In the genomic region with DNA sequence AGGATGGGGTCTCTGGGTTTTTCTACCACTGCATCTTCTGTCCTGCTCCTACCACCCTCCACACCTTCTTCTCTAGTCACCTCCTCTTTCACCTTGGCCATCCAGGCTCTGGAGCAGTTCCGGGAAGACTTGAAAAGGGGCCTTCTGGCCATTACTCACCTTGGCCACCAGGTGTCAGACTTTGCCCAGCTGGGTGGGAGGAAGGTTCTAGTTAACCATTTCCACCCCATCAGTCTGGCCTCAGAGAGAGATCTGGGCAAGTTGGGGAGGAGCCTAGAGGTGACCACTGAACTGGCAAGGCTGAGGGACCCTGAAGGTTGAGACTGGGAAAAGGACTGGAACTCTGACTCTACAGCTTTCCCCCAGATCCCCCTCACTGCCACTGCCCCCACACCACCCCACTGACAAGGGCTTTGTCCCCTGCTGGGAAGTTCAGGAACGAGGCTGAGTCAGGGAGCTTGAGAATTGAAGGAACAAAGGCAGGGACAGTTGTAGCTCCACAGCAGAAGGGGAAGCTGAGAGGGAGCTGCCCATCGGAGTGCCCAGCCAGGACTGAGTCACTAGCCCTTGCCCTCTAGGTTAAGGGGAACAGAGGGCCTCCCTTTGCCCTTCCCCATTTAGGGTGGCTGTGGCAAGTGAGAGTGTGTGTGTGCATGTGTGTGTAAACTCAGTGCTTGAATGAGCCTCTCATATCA, we compare ENCODE assay signal across 1 cellular context.
A peak's percentile ranks its signal among the peaks of the same experiment; 100 is the strongest.
TF ChIP-seq lines count a peak whose summit lies in the region.

No MANE protein-coding gene starts in this region.

TF ChIP-seq in K562, 482 proteins besides CTCF, POLR2A, EP300 and RAD21 (continues in another document):
- no peak for TF ChIP-seq ZNF717 (CRISPR knock-in tag; IDR thresholded peaks at IDR 0.05)
- peak; percentile 31 for TF ChIP-seq TBP (optimal IDR thresholded peaks at IDR 0.05; ENCODE audit: low read depth, low read length)
- peak in 2 of 3 experiments; percentile 58 to 69 for TF ChIP-seq YY1 (IDR thresholded peaks at IDR 0.05; ENCODE audit: borderline replicate concordance in 1 of 3, control insufficient read depth in 1 of 3, extremely low read depth in 1 of 3, insufficient read depth in 3 of 3, insufficient read length in 1 of 3, insufficient replicate concordance in 2 of 3, low read depth in 1 of 3, low read length in 2 of 3)
- TF ChIP-seq ZNF830 (CRISPR knock-in tag; IDR thresholded peaks at IDR 0.05), result peak; percentile 40; the same call in 1 of the 2 replicates
- no peak for TF ChIP-seq NR2C2 (CRISPR knock-in tag; IDR thresholded peaks at IDR 0.05)
- 0 out of 2 replicates have a peak, but pooled peaks have one; percentile 31 for TF ChIP-seq NR2C2 (tag; IDR thresholded peaks at IDR 0.05)
- TF ChIP-seq RB1 (IDR thresholded peaks at IDR 0.05; ENCODE audit: low read depth), result peak; percentile 74
- TF ChIP-seq ZBTB7A (IDR thresholded peaks at IDR 0.05; ENCODE audit: borderline replicate concordance, control insufficient read depth, low read depth, low read length), result 0 out of 2 replicates have a peak, but pooled peaks have one; percentile 36
- TF ChIP-seq TARDBP (IDR thresholded peaks at IDR 0.05), result peak; percentile 64; the same call in 1 of the 2 replicates
- TF ChIP-seq, protein P1, sequence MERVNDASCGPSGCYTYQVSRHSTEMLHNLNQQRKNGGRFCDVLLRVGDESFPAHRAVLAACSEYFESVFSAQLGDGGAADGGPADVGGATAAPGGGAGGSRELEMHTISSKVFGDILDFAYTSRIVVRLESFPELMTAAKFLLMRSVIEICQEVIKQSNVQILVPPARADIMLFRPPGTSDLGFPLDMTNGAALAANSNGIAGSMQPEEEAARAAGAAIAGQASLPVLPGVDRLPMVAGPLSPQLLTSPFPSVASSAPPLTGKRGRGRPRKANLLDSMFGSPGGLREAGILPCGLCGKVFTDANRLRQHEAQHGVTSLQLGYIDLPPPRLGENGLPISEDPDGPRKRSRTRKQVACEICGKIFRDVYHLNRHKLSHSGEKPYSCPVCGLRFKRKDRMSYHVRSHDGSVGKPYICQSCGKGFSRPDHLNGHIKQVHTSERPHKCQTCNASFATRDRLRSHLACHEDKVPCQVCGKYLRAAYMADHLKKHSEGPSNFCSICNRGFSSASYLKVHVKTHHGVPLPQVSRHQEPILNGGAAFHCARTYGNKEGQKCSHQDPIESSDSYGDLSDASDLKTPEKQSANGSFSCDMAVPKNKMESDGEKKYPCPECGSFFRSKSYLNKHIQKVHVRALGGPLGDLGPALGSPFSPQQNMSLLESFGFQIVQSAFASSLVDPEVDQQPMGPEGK (CRISPR knock-in tag; IDR thresholded peaks at IDR 0.05; ENCODE audit: borderline replicate concordance), result peak; percentile 58; the same call in 1 of the 2 replicates
- TF ChIP-seq, protein P2, sequence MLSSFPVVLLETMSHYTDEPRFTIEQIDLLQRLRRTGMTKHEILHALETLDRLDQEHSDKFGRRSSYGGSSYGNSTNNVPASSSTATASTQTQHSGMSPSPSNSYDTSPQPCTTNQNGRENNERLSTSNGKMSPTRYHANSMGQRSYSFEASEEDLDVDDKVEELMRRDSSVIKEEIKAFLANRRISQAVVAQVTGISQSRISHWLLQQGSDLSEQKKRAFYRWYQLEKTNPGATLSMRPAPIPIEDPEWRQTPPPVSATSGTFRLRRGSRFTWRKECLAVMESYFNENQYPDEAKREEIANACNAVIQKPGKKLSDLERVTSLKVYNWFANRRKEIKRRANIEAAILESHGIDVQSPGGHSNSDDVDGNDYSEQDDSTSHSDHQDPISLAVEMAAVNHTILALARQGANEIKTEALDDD (IDR thresholded peaks at IDR 0.05), result peak; percentile 84
- peak; percentile 19; the same call in 1 of the 2 replicates for TF ChIP-seq BCOR (IDR thresholded peaks at IDR 0.05)
- peak; percentile 80 for TF ChIP-seq VEZF1 (CRISPR knock-in tag; IDR thresholded peaks at IDR 0.05)
- no peak for TF ChIP-seq HNRNPK (IDR thresholded peaks at IDR 0.05; ENCODE audit: low read depth, low read length, poor library complexity, severe bottlenecking)
- no peak for TF ChIP-seq CREB1 (IDR thresholded peaks at IDR 0.05)
- peak; percentile 31; the same call in 1 of the 2 replicates for TF ChIP-seq CREB1 (CRISPR knock-in tag; IDR thresholded peaks at IDR 0.05)
- TF ChIP-seq SRF (CRISPR knock-in tag; IDR thresholded peaks at IDR 0.05), result 0 out of 4 replicates have a peak, but pooled peaks of 1 of the 2 experiments have one; percentile 19
- TF ChIP-seq SMAD4 (CRISPR knock-in tag; conservative IDR thresholded peaks at IDR 0.05), result peak; percentile 51; the same call in 1 of the 2 replicates
- TF ChIP-seq XRCC5 (IDR thresholded peaks at IDR 0.05; ENCODE audit: low read depth, low read length), result peak; percentile 84; the same call in 1 of the 2 replicates
- no peak for TF ChIP-seq ZNF311 (CRISPR knock-in tag; IDR thresholded peaks at IDR 0.05)
- peak; percentile 76; the same call in 1 of the 2 replicates for TF ChIP-seq MTA1 (IDR thresholded peaks at IDR 0.05; ENCODE audit: borderline replicate concordance)
- TF ChIP-seq ZNF586 (CRISPR knock-in tag; conservative IDR thresholded peaks at IDR 0.05), result no peak
- TF ChIP-seq STAG1 (CRISPR knock-in tag; IDR thresholded peaks at IDR 0.05; ENCODE audit: borderline replicate concordance), result peak; percentile 69; the same call in 1 of the 2 replicates
- no peak for TF ChIP-seq ZBTB26 (CRISPR knock-in tag; IDR thresholded peaks at IDR 0.05)
- no peak for TF ChIP-seq FOS (IDR thresholded peaks at IDR 0.05; ENCODE audit: extremely low read depth, insufficient read length)
- peak; percentile 83 for TF ChIP-seq ELF1 (tag; IDR thresholded peaks at IDR 0.05)
- peak; percentile 58; the same call in 1 of the 2 replicates for TF ChIP-seq KLF16 (IDR thresholded peaks at IDR 0.05)
- TF ChIP-seq ZNF384 (IDR thresholded peaks at IDR 0.05; ENCODE audit: low read depth, low read length), result 0 out of 2 replicates have a peak, but pooled peaks have one; percentile 31
- TF ChIP-seq ZNF780A (CRISPR knock-in tag; IDR thresholded peaks at IDR 0.05), result no peak
- TF ChIP-seq TEAD4 (IDR thresholded peaks at IDR 0.05; ENCODE audit: low read length), result 0 out of 2 replicates have a peak, but pooled peaks have one; percentile 18
- 0 out of 2 replicates have a peak, but pooled peaks have one; percentile 58 for TF ChIP-seq TEAD4 (CRISPR knock-in tag; IDR thresholded peaks at IDR 0.05; ENCODE audit: borderline replicate concordance)
- TF ChIP-seq, protein P3, sequence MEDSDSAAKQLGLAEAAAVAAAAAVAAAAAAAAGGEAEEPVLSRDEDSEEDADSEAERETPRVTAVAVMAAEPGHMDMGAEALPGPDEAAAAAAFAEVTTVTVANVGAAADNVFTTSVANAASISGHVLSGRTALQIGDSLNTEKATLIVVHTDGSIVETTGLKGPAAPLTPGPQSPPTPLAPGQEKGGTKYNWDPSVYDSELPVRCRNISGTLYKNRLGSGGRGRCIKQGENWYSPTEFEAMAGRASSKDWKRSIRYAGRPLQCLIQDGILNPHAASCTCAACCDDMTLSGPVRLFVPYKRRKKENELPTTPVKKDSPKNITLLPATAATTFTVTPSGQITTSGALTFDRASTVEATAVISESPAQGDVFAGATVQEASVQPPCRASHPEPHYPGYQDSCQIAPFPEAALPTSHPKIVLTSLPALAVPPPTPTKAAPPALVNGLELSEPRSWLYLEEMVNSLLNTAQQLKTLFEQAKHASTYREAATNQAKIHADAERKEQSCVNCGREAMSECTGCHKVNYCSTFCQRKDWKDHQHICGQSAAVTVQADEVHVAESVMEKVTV (CRISPR knock-in tag; IDR thresholded peaks at IDR 0.05), result peak; percentile 95
- TF ChIP-seq FIP1L1 (IDR thresholded peaks at IDR 0.05; ENCODE audit: low read depth, low read length, poor library complexity, severe bottlenecking), result no peak
- TF ChIP-seq ASH1L (IDR thresholded peaks at IDR 0.05; ENCODE audit: borderline replicate concordance, low read depth, partially characterized antibody), result no peak
- TF ChIP-seq CC2D1A (IDR thresholded peaks at IDR 0.05), result peak; percentile 93
- no peak for TF ChIP-seq MECOM (CRISPR knock-in tag; IDR thresholded peaks at IDR 0.05)
- TF ChIP-seq, protein P4, sequence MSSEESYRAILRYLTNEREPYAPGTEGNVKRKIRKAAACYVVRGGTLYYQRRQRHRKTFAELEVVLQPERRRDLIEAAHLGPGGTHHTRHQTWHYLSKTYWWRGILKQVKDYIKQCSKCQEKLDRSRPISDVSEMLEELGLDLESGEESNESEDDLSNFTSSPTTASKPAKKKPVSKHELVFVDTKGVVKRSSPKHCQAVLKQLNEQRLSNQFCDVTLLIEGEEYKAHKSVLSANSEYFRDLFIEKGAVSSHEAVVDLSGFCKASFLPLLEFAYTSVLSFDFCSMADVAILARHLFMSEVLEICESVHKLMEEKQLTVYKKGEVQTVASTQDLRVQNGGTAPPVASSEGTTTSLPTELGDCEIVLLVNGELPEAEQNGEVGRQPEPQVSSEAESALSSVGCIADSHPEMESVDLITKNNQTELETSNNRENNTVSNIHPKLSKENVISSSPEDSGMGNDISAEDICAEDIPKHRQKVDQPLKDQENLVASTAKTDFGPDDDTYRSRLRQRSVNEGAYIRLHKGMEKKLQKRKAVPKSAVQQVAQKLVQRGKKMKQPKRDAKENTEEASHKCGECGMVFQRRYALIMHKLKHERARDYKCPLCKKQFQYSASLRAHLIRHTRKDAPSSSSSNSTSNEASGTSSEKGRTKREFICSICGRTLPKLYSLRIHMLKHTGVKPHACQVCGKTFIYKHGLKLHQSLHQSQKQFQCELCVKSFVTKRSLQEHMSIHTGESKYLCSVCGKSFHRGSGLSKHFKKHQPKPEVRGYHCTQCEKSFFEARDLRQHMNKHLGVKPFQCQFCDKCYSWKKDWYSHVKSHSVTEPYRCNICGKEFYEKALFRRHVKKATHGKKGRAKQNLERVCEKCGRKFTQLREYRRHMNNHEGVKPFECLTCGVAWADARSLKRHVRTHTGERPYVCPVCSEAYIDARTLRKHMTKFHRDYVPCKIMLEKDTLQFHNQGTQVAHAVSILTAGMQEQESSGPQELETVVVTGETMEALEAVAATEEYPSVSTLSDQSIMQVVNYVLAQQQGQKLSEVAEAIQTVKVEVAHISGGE (CRISPR knock-in tag; IDR thresholded peaks at IDR 0.05), result no peak
- TF ChIP-seq ZKSCAN8 (CRISPR knock-in tag; IDR thresholded peaks at IDR 0.05), result no peak
- TF ChIP-seq JUN (IDR thresholded peaks at IDR 0.05; ENCODE audit: borderline replicate concordance, low read depth, low read length), result no peak
- 0 out of 2 replicates have a peak, but pooled peaks have one; percentile 37 for TF ChIP-seq JUN (CRISPR knock-in tag; IDR thresholded peaks at IDR 0.05; ENCODE audit: borderline replicate concordance)
- no peak for TF ChIP-seq ZNF197 (CRISPR knock-in tag; IDR thresholded peaks at IDR 0.05; ENCODE audit: low read depth)
- peak; percentile 61 for TF ChIP-seq CTBP1 (IDR thresholded peaks at IDR 0.05; ENCODE audit: borderline replicate concordance)
- TF ChIP-seq, protein P5, sequence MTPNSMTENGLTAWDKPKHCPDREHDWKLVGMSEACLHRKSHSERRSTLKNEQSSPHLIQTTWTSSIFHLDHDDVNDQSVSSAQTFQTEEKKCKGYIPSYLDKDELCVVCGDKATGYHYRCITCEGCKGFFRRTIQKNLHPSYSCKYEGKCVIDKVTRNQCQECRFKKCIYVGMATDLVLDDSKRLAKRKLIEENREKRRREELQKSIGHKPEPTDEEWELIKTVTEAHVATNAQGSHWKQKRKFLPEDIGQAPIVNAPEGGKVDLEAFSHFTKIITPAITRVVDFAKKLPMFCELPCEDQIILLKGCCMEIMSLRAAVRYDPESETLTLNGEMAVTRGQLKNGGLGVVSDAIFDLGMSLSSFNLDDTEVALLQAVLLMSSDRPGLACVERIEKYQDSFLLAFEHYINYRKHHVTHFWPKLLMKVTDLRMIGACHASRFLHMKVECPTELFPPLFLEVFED (CRISPR knock-in tag; conservative IDR thresholded peaks at IDR 0.05), result 0 out of 2 replicates have a peak, but pooled peaks have one; percentile 32
- peak; percentile 37 for TF ChIP-seq DACH1 (IDR thresholded peaks at IDR 0.05; ENCODE audit: partially characterized antibody)
- TF ChIP-seq, protein P6, sequence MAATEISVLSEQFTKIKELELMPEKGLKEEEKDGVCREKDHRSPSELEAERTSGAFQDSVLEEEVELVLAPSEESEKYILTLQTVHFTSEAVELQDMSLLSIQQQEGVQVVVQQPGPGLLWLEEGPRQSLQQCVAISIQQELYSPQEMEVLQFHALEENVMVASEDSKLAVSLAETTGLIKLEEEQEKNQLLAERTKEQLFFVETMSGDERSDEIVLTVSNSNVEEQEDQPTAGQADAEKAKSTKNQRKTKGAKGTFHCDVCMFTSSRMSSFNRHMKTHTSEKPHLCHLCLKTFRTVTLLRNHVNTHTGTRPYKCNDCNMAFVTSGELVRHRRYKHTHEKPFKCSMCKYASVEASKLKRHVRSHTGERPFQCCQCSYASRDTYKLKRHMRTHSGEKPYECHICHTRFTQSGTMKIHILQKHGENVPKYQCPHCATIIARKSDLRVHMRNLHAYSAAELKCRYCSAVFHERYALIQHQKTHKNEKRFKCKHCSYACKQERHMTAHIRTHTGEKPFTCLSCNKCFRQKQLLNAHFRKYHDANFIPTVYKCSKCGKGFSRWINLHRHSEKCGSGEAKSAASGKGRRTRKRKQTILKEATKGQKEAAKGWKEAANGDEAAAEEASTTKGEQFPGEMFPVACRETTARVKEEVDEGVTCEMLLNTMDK (IDR thresholded peaks at IDR 0.05; ENCODE audit: borderline replicate concordance, insufficient read depth, low read depth, low read length, poor library complexity, severe bottlenecking), result no peak
- TF ChIP-seq CREB3 (tag; conservative IDR thresholded peaks at IDR 0.05; ENCODE audit: low read depth), result no peak
